Comparison of ENCODE assay signal across 19 cellular contexts in the genomic region with DNA sequence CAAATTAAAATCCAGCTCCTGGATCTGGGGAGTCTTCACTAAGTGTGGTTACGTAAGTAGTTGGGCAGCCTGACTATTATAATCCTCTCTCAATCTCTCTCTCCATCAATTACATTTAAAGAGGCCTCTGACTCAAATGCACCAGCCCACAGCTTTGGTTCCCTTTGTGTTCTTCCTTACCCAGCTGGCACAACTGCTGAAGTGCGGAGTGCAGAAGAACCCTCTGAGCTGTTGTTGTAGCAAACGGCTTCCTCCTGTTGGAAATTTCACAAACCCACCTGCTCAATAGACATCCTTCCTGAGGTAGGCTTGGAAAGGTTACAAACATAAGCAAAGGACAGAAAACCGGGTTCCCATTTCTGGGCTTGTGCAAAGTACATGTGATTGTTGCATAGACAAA. TPM values are rescaled to one million over a fixed set of nuclear protein-coding genes. Genes with fewer than 3 reads are reported as not detected.
DNase-seq lines count a peak whose midpoint lies in the region; ATAC-seq and TF ChIP-seq lines count a peak whose summit lies in the region.
"Had no signal": no experiment of that assay in that cellular context is flagged by ENCODE, and none has a peak within 500 bp of the region (broad histone marks: within the 10 kb centered on the region; RNA-seq: fewer than 3 reads in every experiment).

No MANE protein-coding gene starts in this region.

- H3K4me1 ChIP-seq in endodermal cell (ENCODE audit: control insufficient read depth, insufficient read depth, low read length) (peaks cover 7% of the 10 kb centered on the region), upper lobe of left lung (peaks cover 11 to 25% (median 13%) of the 10 kb centered on the region in 4 donors), mesendoderm (ENCODE audit: control insufficient read depth, low read depth, low read length) (peaks cover 5% of the 10 kb centered on the region)
- H3K4me1 ChIP-seq: A549, testis had no signal

- H3K27me3 ChIP-seq in endodermal cell (ENCODE audit: control insufficient read depth, insufficient read depth, low read length, poor library complexity, severe bottlenecking) (no peaks in the 10 kb centered on the region), upper lobe of left lung (no peaks in the 10 kb centered on the region), mesendoderm (ENCODE audit: insufficient read depth, low read length, poor library complexity) (no peaks in the 10 kb centered on the region)
- H3K27me3 ChIP-seq: heart right ventricle, testis had no signal

- H3K27me3 Mint-ChIP-seq in endodermal cell (ENCODE audit: insufficient read depth) (no peaks in the 10 kb centered on the region), nephron progenitor cell (ENCODE audit: low read depth, poor library complexity) (peaks cover 11% of the 10 kb centered on the region)
- H3K27me3 Mint-ChIP-seq in activated naive CD4-positive, alpha-beta T cell treated with anti-CD3 and anti-CD28 coated beads for 36 hours (ENCODE audit: low read depth), result no peaks in the 10 kb centered on the region
- H3K27me3 Mint-ChIP-seq: activated CD4-positive, alpha-beta memory T cell treated with anti-CD3 and anti-CD28 coated beads for 36 hours had no signal

- no peak overlapping the region for H3K27ac Mint-ChIP-seq in endodermal cell
- H3K27ac Mint-ChIP-seq in activated naive CD4-positive, alpha-beta T cell treated with anti-CD3 and anti-CD28 coated beads for 36 hours, result no peak overlapping the region
- H3K27ac Mint-ChIP-seq in nephron progenitor cell, result no peak overlapping the region
- H3K27ac Mint-ChIP-seq: activated CD4-positive, alpha-beta memory T cell treated with anti-CD3 and anti-CD28 coated beads for 36 hours; T-helper 1 cell treated with Interleukin-12 subunit alpha and Interleukin-12 subunit beta and Interleukin-4 antibody, amounts not matched to agents 30 μg/mL and 1 μg/mL, for 36 hours had no signal

- H3K9me3 ChIP-seq in endodermal cell (ENCODE audit: control insufficient read depth, low read length) (no peaks in the 10 kb centered on the region), upper lobe of left lung (no peaks in the 10 kb centered on the region)
- H3K9me3 ChIP-seq: A549, heart right ventricle, testis had no signal

- H3K18ac ChIP-seq in mesendoderm (ENCODE audit: low read length), result no peak overlapping the region

- H2BK15ac ChIP-seq in mesendoderm (replicated peaks; ENCODE audit: low read depth), result no peak overlapping the region

- WGBS in endodermal cell (ENCODE audit: insufficient coverage in 1 of 2, insufficient read length in 1 of 2), 2 experiments, result 67 to 69% methylated on average over 3 to 4 of the region's 4 CpGs
- WGBS in upper lobe of left lung, 2 donors, result 43 to 65% methylated on average over 4 of the region's 4 CpGs
- WGBS in mesendoderm (ENCODE audit: extremely low coverage, insufficient coverage, low lambda C conversion rate), result no CpG with 5 or more reads among the region's 4 CpGs

- no peak overlapping the region for H3K23ac ChIP-seq in mesendoderm (ENCODE audit: low read length)

- H3K4me1 Mint-ChIP-seq in endodermal cell, result peaks cover 22% of the 10 kb centered on the region
- H3K4me1 Mint-ChIP-seq in activated naive CD4-positive, alpha-beta T cell treated with anti-CD3 and anti-CD28 coated beads for 36 hours (ENCODE audit: low read depth), result peaks cover 60% of the 10 kb centered on the region
- H3K4me1 Mint-ChIP-seq in nephron progenitor cell, result peaks cover 5% of the 10 kb centered on the region

- no peaks in the 10 kb centered on the region for H3K36me3 ChIP-seq in endodermal cell (ENCODE audit: control insufficient read depth, insufficient read depth, low read length)
- no peaks in the 10 kb centered on the region for H3K36me3 ChIP-seq in upper lobe of left lung
- no peaks in the 10 kb centered on the region for H3K36me3 ChIP-seq in mesendoderm (ENCODE audit: control insufficient read depth, insufficient read depth, low read length)
- H3K36me3 ChIP-seq: heart right ventricle had no signal

- DNase-seq in NCI-H82 (lab: John Stamatoyannopoulos, UW) (peak; percentile 6), NCI-H82 treated with DMSO at 0.1 percent for 48 hours (lab: John Stamatoyannopoulos, UW; ENCODE audit: unreplicated experiment) (no peak), NCI-H345 (lab: John Stamatoyannopoulos, UW) (peak; percentile 65), endodermal cell (peak; percentile 33), upper lobe of left lung (no peak), mesendoderm (no peak), nephron progenitor cell (no peak)
- no peak for DNase-seq in activated naive CD4-positive, alpha-beta T cell treated with anti-CD3 and anti-CD28 coated beads for 36 hours
- DNase-seq: activated CD4-positive, alpha-beta memory T cell treated with anti-CD3 and anti-CD28 coated beads for 36 hours; activated naive CD4-positive, alpha-beta T cell; cerebellar nuclear complex; DND-41; HCEC 1CT; heart right ventricle; NCI-H1092; Right ventricle myocardium superior; testis had no signal

- H3K27ac ChIP-seq in endodermal cell (ENCODE audit: low read depth, low read length) (no peak overlapping the region), upper lobe of left lung (peak overlapping the region; percentile 21 to 59 (median 40)), mesendoderm (ENCODE audit: low read depth, low read length) (no peak overlapping the region)
- H3K27ac ChIP-seq: A549, testis had no signal

- no peaks in the 10 kb centered on the region for H3K36me3 Mint-ChIP-seq in endodermal cell (ENCODE audit: low read depth)
- H3K36me3 Mint-ChIP-seq in activated naive CD4-positive, alpha-beta T cell treated with anti-CD3 and anti-CD28 coated beads for 36 hours (ENCODE audit: low read depth), result no peaks in the 10 kb centered on the region
- no peaks in the 10 kb centered on the region for H3K36me3 Mint-ChIP-seq in nephron progenitor cell (ENCODE audit: low read depth)
- H3K36me3 Mint-ChIP-seq: activated CD4-positive, alpha-beta memory T cell treated with anti-CD3 and anti-CD28 coated beads for 36 hours had no signal

- H2AK5ac ChIP-seq in mesendoderm (ENCODE audit: low read length), result no peak overlapping the region

- H2BK5ac ChIP-seq in mesendoderm (ENCODE audit: low read length), result no peak overlapping the region

- H3K4me2 ChIP-seq in mesendoderm (ENCODE audit: low read length), result no peak overlapping the region
- H3K4me2 ChIP-seq: A549 had no signal

- no peak overlapping the region for H4K8ac ChIP-seq in mesendoderm (ENCODE audit: low read depth, low read length)

- H3K4me3 Mint-ChIP-seq in endodermal cell (no peak overlapping the region), nephron progenitor cell (no peak overlapping the region)
- no peak overlapping the region for H3K4me3 Mint-ChIP-seq in activated naive CD4-positive, alpha-beta T cell treated with anti-CD3 and anti-CD28 coated beads for 36 hours
- H3K4me3 Mint-ChIP-seq: activated CD4-positive, alpha-beta memory T cell treated with anti-CD3 and anti-CD28 coated beads for 36 hours; T-helper 1 cell treated with Interleukin-12 subunit alpha and Interleukin-12 subunit beta and Interleukin-4 antibody, amounts not matched to agents 30 μg/mL and 1 μg/mL, for 36 hours had no signal

- TF ChIP-seq EP300 in upper lobe of left lung (IDR thresholded peaks at IDR 0.05), result no peak

- H4K5ac ChIP-seq in mesendoderm (ENCODE audit: low read length), result no peak overlapping the region

- no peak overlapping the region for H3K56ac ChIP-seq in mesendoderm (ENCODE audit: low read length)

- H3K79me2 ChIP-seq in mesendoderm (ENCODE audit: control insufficient read depth, insufficient read depth, low read length), result no peaks in the 10 kb centered on the region

- no peak for TF ChIP-seq POLR2A in upper lobe of left lung (IDR thresholded peaks at IDR 0.05)

- TF ChIP-seq CTCF in endodermal cell (conservative IDR thresholded peaks at IDR 0.05), result no peak
- no peak for TF ChIP-seq CTCF in upper lobe of left lung (IDR thresholded peaks at IDR 0.05)
- no peak for TF ChIP-seq CTCF in nephron progenitor cell (IDR thresholded peaks at IDR 0.05)

- no peaks in the 10 kb centered on the region for H3K79me1 ChIP-seq in mesendoderm (ENCODE audit: low read length)

- no peaks in the 10 kb centered on the region for H3K9me3 Mint-ChIP-seq in endodermal cell
- no peaks in the 10 kb centered on the region for H3K9me3 Mint-ChIP-seq in activated naive CD4-positive, alpha-beta T cell treated with anti-CD3 and anti-CD28 coated beads for 36 hours
- no peaks in the 10 kb centered on the region for H3K9me3 Mint-ChIP-seq in nephron progenitor cell
- H3K9me3 Mint-ChIP-seq: activated CD4-positive, alpha-beta memory T cell treated with anti-CD3 and anti-CD28 coated beads for 36 hours; T-helper 1 cell treated with Interleukin-12 subunit alpha and Interleukin-12 subunit beta and Interleukin-4 antibody, amounts not matched to agents 30 μg/mL and 1 μg/mL, for 36 hours had no signal

- intact Hi-C loops in activated naive CD4-positive, alpha-beta T cell treated with anti-CD3 and anti-CD28 coated beads for 36 hours (cut with micrococcal nuclease), result no loop called here

- no peak overlapping the region for H2BK120ac ChIP-seq in mesendoderm (ENCODE audit: low read depth, low read length)

- CTCF ChIA-PET in activated naive CD4-positive, alpha-beta T cell treated with anti-CD3 and anti-CD28 coated beads for 36 hours (lab: Charles Lee), result interaction anchor here (1.5 kb wide), 1 partner anchor 11 kb away, joined by 4 read pairs; no protein-coding TSS in a partner anchor

- H3K9ac ChIP-seq in endodermal cell (ENCODE audit: extremely low read depth, low read length, poor library complexity, severe bottlenecking) (no peak overlapping the region), mesendoderm (ENCODE audit: low read length) (no peak overlapping the region)

- H3K4me3 ChIP-seq in endodermal cell (ENCODE audit: low read length), result no peak overlapping the region
- no peak overlapping the region for H3K4me3 ChIP-seq in upper lobe of left lung
- no peak overlapping the region for H3K4me3 ChIP-seq in mesendoderm (ENCODE audit: low read length)
- H3K4me3 ChIP-seq: A549, heart right ventricle, testis had no signal

- H3K4ac ChIP-seq in mesendoderm (ENCODE audit: low read depth, low read length), result no peak overlapping the region

- no peak for ATAC-seq in upper lobe of left lung (ENCODE audit: low FRiP score in 2 of 2)
- ATAC-seq: A549, heart right ventricle had no signal

RNA-seq across cellular contexts. Expression of gene SORL1, which starts 17.0 kb away (rescaled TPM):
- total RNA-seq in endodermal cell, result 10 to 100 TPM; 56.4 to 57.5 TPM
- polyA plus RNA-seq in endodermal cell (2013, experiment 1 of 2), result 14.7 TPM
- polyA plus RNA-seq in endodermal cell (2013, experiment 2 of 2), result 15.0 TPM
- total RNA-seq in upper lobe of left lung, result 10 to 100 TPM; 33.3 to 85.9 (median 67.2) TPM
- polyA plus RNA-seq in mesendoderm (2013, experiment 1 of 2), result 8.8 TPM
- polyA plus RNA-seq in mesendoderm (2013, experiment 2 of 2), result 8.7 TPM
- total RNA-seq in activated naive CD4-positive, alpha-beta T cell treated with anti-CD3 and anti-CD28 coated beads for 36 hours, result 10 to 100 TPM; 66.8 to 67.2 TPM

Comparison
In these comparisons a context has a peak if more than half of its experiments do, and no peak if none do; other contexts are left out.
1. DNase-seq: peak in NCI-H82 (single experiment), NCI-H345 (single experiment) and endodermal cell (single experiment); none in NCI-H82 treated with DMSO at 0.1 percent for 48 hours (single experiment), upper lobe of left lung (0 of 2), mesendoderm (single experiment), activated naive CD4-positive, alpha-beta T cell treated with anti-CD3 and anti-CD28 coated beads for 36 hours (single experiment) and nephron progenitor cell (single experiment).
2. H3K27ac ChIP-seq: peak in upper lobe of left lung (4 of 4); none in endodermal cell (single experiment) and mesendoderm (single experiment).